Comparison of ENCODE assay signal across 18 cellular contexts in the genomic region with DNA sequence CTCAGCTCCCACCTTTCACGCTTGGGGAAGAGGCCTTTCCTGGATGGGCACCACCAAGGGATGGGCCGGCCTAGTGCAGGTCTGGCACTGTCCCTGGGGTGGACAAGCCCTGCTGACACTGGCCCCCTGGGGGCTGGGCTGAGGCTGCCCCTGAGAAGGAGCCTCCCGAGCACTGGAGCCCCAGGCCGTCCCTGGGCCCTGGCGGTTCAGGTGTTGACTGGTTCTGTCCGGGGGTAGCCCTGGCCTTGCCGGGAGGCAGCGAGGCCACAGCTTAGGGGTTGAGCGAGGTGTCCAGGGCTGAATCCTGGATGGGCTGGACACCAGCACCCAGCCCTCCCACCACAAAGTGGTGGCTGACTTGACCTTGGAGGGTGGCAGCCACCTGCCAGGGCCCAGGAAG. TPM values are rescaled to one million over a fixed set of nuclear protein-coding genes. Genes with fewer than 3 reads are reported as not detected.
DNase-seq lines count a peak whose midpoint lies in the region; ATAC-seq and TF ChIP-seq lines count a peak whose summit lies in the region.
"Had no signal": no experiment of that assay in that cellular context is flagged by ENCODE, and none has a peak within 500 bp of the region (broad histone marks: within the 10 kb centered on the region; RNA-seq: fewer than 3 reads in every experiment).

No MANE protein-coding gene starts in this region.

- H3K27ac Mint-ChIP-seq in activated naive CD4-positive, alpha-beta T cell treated with anti-CD3 and anti-CD28 coated beads, Interleukin-2, amount 10 ng/mL, durations not matched to agents 7 days and 5 days = no peak overlapping the region
- no peak overlapping the region for H3K27ac Mint-ChIP-seq in glutamatergic neuron (ENCODE audit: unreplicated experiment)

- no peaks in the 10 kb centered on the region for H3K9me3 ChIP-seq in upper lobe of right lung

- intact Hi-C loops in posterior vena cava (cut with DNase I) (no loop called here), upper lobe of right lung (cut with DNase I) (no loop called here)

- TF ChIP-seq CTCF in glutamatergic neuron (IDR thresholded peaks at IDR 0.05; ENCODE audit: partially characterized antibody, unreplicated experiment) = no peak
- TF ChIP-seq CTCF in upper lobe of right lung (IDR thresholded peaks at IDR 0.05) = no peak

- CTCF ChIA-PET in activated naive CD4-positive, alpha-beta T cell treated with anti-CD3 and anti-CD28 coated beads, Interleukin-2, amount 10 ng/mL, durations not matched to agents 7 days and 5 days (lab: Charles Lee) = no interaction called here

- no peaks in the 10 kb centered on the region for H3K4me1 ChIP-seq in upper lobe of right lung

- H3K9me3 Mint-ChIP-seq in activated naive CD4-positive, alpha-beta T cell treated with anti-CD3 and anti-CD28 coated beads, Interleukin-2, amount 10 ng/mL, durations not matched to agents 7 days and 5 days = no peaks in the 10 kb centered on the region
- H3K9me3 Mint-ChIP-seq in glutamatergic neuron (ENCODE audit: unreplicated experiment) = peaks cover 2% of the 10 kb centered on the region

- H3K4me3 Mint-ChIP-seq in activated naive CD4-positive, alpha-beta T cell treated with anti-CD3 and anti-CD28 coated beads, Interleukin-2, amount 10 ng/mL, durations not matched to agents 7 days and 5 days = no peak overlapping the region
- no peak overlapping the region for H3K4me3 Mint-ChIP-seq in glutamatergic neuron (ENCODE audit: unreplicated experiment)

- no peaks in the 10 kb centered on the region for H3K36me3 ChIP-seq in upper lobe of right lung

- no peak overlapping the region for H3K27ac ChIP-seq in upper lobe of right lung
- H3K27ac ChIP-seq: C4-2B, KMS-11 had no signal

- H3K27me3 ChIP-seq in upper lobe of right lung = peaks cover 15% of the 10 kb centered on the region

- ATAC-seq in upper lobe of right lung (no peak), HG03460 (IDR thresholded peaks at IDR 0.05; ENCODE audit: unreplicated experiment) (no peak), HG02642 (IDR thresholded peaks at IDR 0.05; ENCODE audit: poor library complexity, unreplicated experiment) (no peak)
- ATAC-seq: PC-3 had no signal

- H3K36me3 Mint-ChIP-seq in activated naive CD4-positive, alpha-beta T cell treated with anti-CD3 and anti-CD28 coated beads, Interleukin-2, amount 10 ng/mL, durations not matched to agents 7 days and 5 days = no peaks in the 10 kb centered on the region
- no peaks in the 10 kb centered on the region for H3K36me3 Mint-ChIP-seq in glutamatergic neuron (ENCODE audit: unreplicated experiment)

- H3K4me1 Mint-ChIP-seq in activated naive CD4-positive, alpha-beta T cell treated with anti-CD3 and anti-CD28 coated beads, Interleukin-2, amount 10 ng/mL, durations not matched to agents 7 days and 5 days = peaks cover 7% of the 10 kb centered on the region
- H3K4me1 Mint-ChIP-seq in glutamatergic neuron (ENCODE audit: low read depth, unreplicated experiment) = no peaks in the 10 kb centered on the region

- peaks cover 27% of the 10 kb centered on the region for H3K27me3 Mint-ChIP-seq in activated naive CD4-positive, alpha-beta T cell treated with anti-CD3 and anti-CD28 coated beads, Interleukin-2, amount 10 ng/mL, durations not matched to agents 7 days and 5 days
- peaks cover 3% of the 10 kb centered on the region for H3K27me3 Mint-ChIP-seq in glutamatergic neuron (ENCODE audit: unreplicated experiment)

- peak; percentile 15 for DNase-seq in activated naive CD4-positive, alpha-beta T cell treated with anti-CD3 and anti-CD28 coated beads, Interleukin-2, amount 10 ng/mL, durations not matched to agents 7 days and 5 days
- no peak for DNase-seq in activated naive CD4-positive, alpha-beta T cell treated with anti-CD3 and anti-CD28 coated beads, Interleukin-2, amount 50 U/mL, for 16 hours
- peak; percentile 6 for DNase-seq in glutamatergic neuron
- peak; percentile 72 for DNase-seq in posterior vena cava (ENCODE audit: low spot score)
- DNase-seq in upper lobe of right lung = peak; percentile 58
- DNase-seq: COR-L47, DMS153, GOT3, NCI-H1436, NCI-H2029, NCI-H2171, NCI-H446, PC-3 had no signal

- no peak overlapping the region for H3K4me3 ChIP-seq in upper lobe of right lung

RNA-seq across cellular contexts. Expression of a gene that starts 49.7 kb away (rescaled TPM):
- total RNA-seq in glutamatergic neuron (ENCODE audit: unreplicated experiment) (not detected), posterior vena cava (not detected), upper lobe of right lung (not detected)
- total RNA-seq: M059J, PC-3 had no signal
